Comparison of ENCODE assay signal across 31 cellular contexts in the genomic region with DNA sequence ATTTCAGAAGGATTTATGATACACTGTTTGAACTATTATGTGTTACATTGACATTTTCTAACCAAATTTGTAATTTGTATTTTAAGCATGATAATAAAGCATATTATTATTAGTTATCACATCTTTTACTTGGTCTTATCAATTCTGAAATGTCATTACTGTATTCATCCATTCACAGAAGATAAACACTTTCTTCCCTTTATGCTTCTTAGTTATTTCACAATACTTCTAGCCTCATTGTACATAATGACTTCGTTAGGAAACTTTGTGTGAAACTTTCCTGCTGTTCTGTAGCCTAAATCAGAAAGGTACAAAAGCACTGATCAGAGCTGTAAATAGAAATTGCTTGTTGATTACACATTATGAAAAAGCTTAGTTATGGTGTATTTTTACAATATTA.
"Had no signal": no experiment of that assay in that cellular context is flagged by ENCODE, and none has a peak within 500 bp of the region (broad histone marks: within the 10 kb centered on the region; RNA-seq: fewer than 3 reads in every experiment).

No MANE protein-coding gene starts in this region.

- H3K4me1 ChIP-seq: ascending aorta, breast epithelium, colonic mucosa, esophagus squamous epithelium had no signal

- H3K27me3 ChIP-seq: ascending aorta, breast epithelium, cardiac muscle cell, colonic mucosa, esophagus squamous epithelium had no signal

- H3K27ac ChIP-seq: ascending aorta, breast epithelium, cardiac muscle cell, colonic mucosa, epithelial cell of prostate, esophagus squamous epithelium, VCaP had no signal

- FAIRE-seq: endometrium, endothelial cell of umbilical vein, TTC549 had no signal

- DNase-seq: activated CD4-positive, alpha-beta memory T cell treated with anti-CD3 and anti-CD28 coated beads, Interleukin-2, amount 10 ng/mL, durations not matched to agents 7 days and 5 days; activated CD4-positive, alpha-beta T cell treated with anti-CD3 and anti-CD28 coated beads for 1 hour; activated CD4-positive, alpha-beta T cell treated with anti-CD3 and anti-CD28 coated beads for 4 hours; activated CD4-positive, alpha-beta T cell treated with anti-CD3 and anti-CD28 coated beads, Interleukin-2, amount 10 ng/mL, durations not matched to agents 7 days and 5 days; activated CD4-positive, alpha-beta T cell treated with anti-CD3 and anti-CD28 coated beads, Interleukin-2, amount 50 U/mL, for 4 hours; activated CD8-positive, alpha-beta memory T cell treated with anti-CD3 and anti-CD28 coated beads, Interleukin-2, amount 50 U/mL, for 48 hours; activated gamma-delta T cell; activated naive CD4-positive, alpha-beta T cell; activated naive CD4-positive, alpha-beta T cell treated with anti-CD3 and anti-CD28 coated beads, Interleukin-2, amount 10 ng/mL, durations not matched to agents 7 days and 5 days; activated naive CD8-positive, alpha-beta T cell treated with anti-CD3 and anti-CD28 coated beads, Interleukin-2, amount 10 ng/mL, durations not matched to agents 7 days and 5 days; activated T-cell treated with anti-CD3 and anti-CD28 coated beads for 4 hours; activated T-cell treated with anti-CD3 and anti-CD28 coated beads, Interleukin-2, amount 50 U/mL, for 24 hours; activated T-cell treated with anti-CD3 and anti-CD28 coated beads, Interleukin-2, amount 50 U/mL, for 72 hours; central memory CD4-positive, alpha-beta T cell; cerebellar nuclear complex; colonic mucosa; effector CD8-positive, alpha-beta T cell; esophagus squamous epithelium; foreskin melanocyte; head of caudate nucleus; T-helper 17 cell had no signal

- H3K4me3 ChIP-seq: ascending aorta, breast epithelium, cardiac muscle cell, colonic mucosa, esophagus squamous epithelium had no signal

- H3K9me3 ChIP-seq: ascending aorta, colonic mucosa, esophagus squamous epithelium had no signal

- ATAC-seq: activated naive CD4-positive, alpha-beta T cell treated with anti-CD3 and anti-CD28 coated beads, Interleukin-2, amount 50 U/mL, for 72 hours; activated T-cell treated with anti-CD3 and anti-CD28 coated beads, Interleukin-2, amount 50 U/mL, for 72 hours; T-helper 17 cell; WTC11 had no signal

- H3K36me3 ChIP-seq: ascending aorta, breast epithelium, cardiac muscle cell, colonic mucosa, esophagus squamous epithelium had no signal
